9 cellular contexts compared by ENCODE assay signal in genomic region chr10:74432841-74433594, GRCh38.
DNase-seq lines count a peak whose midpoint lies in the region; ATAC-seq and TF ChIP-seq lines count a peak whose summit lies in the region.
"Had no signal": no experiment of that assay in that cellular context is flagged by ENCODE, and none has a peak within 500 bp of the region (broad histone marks: within the 10 kb centered on the region; RNA-seq: fewer than 3 reads in every experiment).

No MANE protein-coding gene starts in this region.

- ATAC-seq in psoas muscle = no peak

- H3K36me3 Mint-ChIP-seq in activated naive CD4-positive, alpha-beta T cell treated with anti-CD3 and anti-CD28 coated beads, Interleukin-2, amount 10 ng/mL, durations not matched to agents 7 days and 5 days = peaks cover 2% of the 10 kb centered on the region

- H3K4me3 ChIP-seq in choroid plexus epithelial cell (ENCODE audit: low read depth, low read length) = no peak overlapping the region
- H3K4me3 ChIP-seq in psoas muscle = no peak overlapping the region

- intact Hi-C loops in psoas muscle (cut with DNase I) = loop anchor here in 1 of 2 donors (10.0 kb wide), 1 partner anchor 72 kb away; no protein-coding TSS in a partner anchor

- H3K9me3 ChIP-seq in psoas muscle = no peaks in the 10 kb centered on the region

- H3K27me3 ChIP-seq in psoas muscle (ENCODE audit: insufficient read depth in 3 of 3, low read length in 2 of 3) = no peaks in the 10 kb centered on the region

- TF ChIP-seq CTCF in choroid plexus epithelial cell (conservative IDR thresholded peaks at IDR 0.05; ENCODE audit: low read depth, low read length) = no peak
- TF ChIP-seq CTCF in psoas muscle (IDR thresholded peaks at IDR 0.05) = no peak

- peak; percentile 53 for DNase-seq in GM03348 (ENCODE audit: low spot score)
- DNase-seq in NCI-H1436 (lab: John Stamatoyannopoulos, UW) = peak; percentile 58
- DNase-seq in choroid plexus epithelial cell (ENCODE audit: low read depth) = peak; percentile 81
- DNase-seq in renal cortical epithelial cell (ENCODE audit: low read depth) = peak; percentile 30
- no peak for DNase-seq in psoas muscle
- DNase-seq in activated gamma-delta T cell treated with Interleukin-2 at 50 U/mL for 16 hours = no peak
- no peak for DNase-seq in activated naive CD4-positive, alpha-beta T cell treated with anti-CD3 and anti-CD28 coated beads, Interleukin-2, amount 10 ng/mL, durations not matched to agents 7 days and 5 days
- DNase-seq: activated T-cell treated with anti-CD3 and anti-CD28 coated beads, Interleukin-2, amount 50 U/mL, for 1 hour; nephron progenitor cell had no signal

- WGBS in psoas muscle, 3 donors = 26 to 58% (median 38%) methylated on average over 1 of the region's 1 CpG

- H3K36me3 ChIP-seq in psoas muscle (ENCODE audit: insufficient read depth in 1 of 2, low read depth in 1 of 2) = no peaks in the 10 kb centered on the region

- H3K4me1 ChIP-seq in psoas muscle = no peaks in the 10 kb centered on the region

- H3K9me3 Mint-ChIP-seq in activated naive CD4-positive, alpha-beta T cell treated with anti-CD3 and anti-CD28 coated beads, Interleukin-2, amount 10 ng/mL, durations not matched to agents 7 days and 5 days = no peaks in the 10 kb centered on the region
- H3K9me3 Mint-ChIP-seq: nephron progenitor cell had no signal

- no peaks in the 10 kb centered on the region for H3K4me1 Mint-ChIP-seq in activated naive CD4-positive, alpha-beta T cell treated with anti-CD3 and anti-CD28 coated beads, Interleukin-2, amount 10 ng/mL, durations not matched to agents 7 days and 5 days
- H3K4me1 Mint-ChIP-seq: nephron progenitor cell had no signal

- H3K27ac Mint-ChIP-seq in activated naive CD4-positive, alpha-beta T cell treated with anti-CD3 and anti-CD28 coated beads, Interleukin-2, amount 10 ng/mL, durations not matched to agents 7 days and 5 days = no peak overlapping the region
- H3K27ac Mint-ChIP-seq: nephron progenitor cell had no signal

- CTCF ChIA-PET in activated naive CD4-positive, alpha-beta T cell treated with anti-CD3 and anti-CD28 coated beads, Interleukin-2, amount 10 ng/mL, durations not matched to agents 7 days and 5 days (lab: Charles Lee) = interaction anchor here (0.6 kb wide), 1 partner anchor 12 kb away, joined by 3 read pairs; no protein-coding TSS in a partner anchor

- H3K27ac ChIP-seq in psoas muscle = no peak overlapping the region

- no peak overlapping the region for H3K4me3 Mint-ChIP-seq in activated naive CD4-positive, alpha-beta T cell treated with anti-CD3 and anti-CD28 coated beads, Interleukin-2, amount 10 ng/mL, durations not matched to agents 7 days and 5 days
- H3K4me3 Mint-ChIP-seq: nephron progenitor cell had no signal

- no peaks in the 10 kb centered on the region for H3K27me3 Mint-ChIP-seq in activated naive CD4-positive, alpha-beta T cell treated with anti-CD3 and anti-CD28 coated beads, Interleukin-2, amount 10 ng/mL, durations not matched to agents 7 days and 5 days

Comparison
In these comparisons a context has a peak if more than half of its experiments do, and no peak if none do; other contexts are left out.
1. DNase-seq: peak in GM03348 (single experiment), NCI-H1436 (single experiment), choroid plexus epithelial cell (single experiment) and renal cortical epithelial cell (single experiment); none in psoas muscle (0 of 2), activated gamma-delta T cell treated with Interleukin-2 at 50 U/mL for 16 hours (single experiment) and activated naive CD4-positive, alpha-beta T cell treated with anti-CD3 and anti-CD28 coated beads, Interleukin-2, amount 10 ng/mL, durations not matched to agents 7 days and 5 days (single experiment).